8 cellular contexts compared by ENCODE assay signal in the genomic region with DNA sequence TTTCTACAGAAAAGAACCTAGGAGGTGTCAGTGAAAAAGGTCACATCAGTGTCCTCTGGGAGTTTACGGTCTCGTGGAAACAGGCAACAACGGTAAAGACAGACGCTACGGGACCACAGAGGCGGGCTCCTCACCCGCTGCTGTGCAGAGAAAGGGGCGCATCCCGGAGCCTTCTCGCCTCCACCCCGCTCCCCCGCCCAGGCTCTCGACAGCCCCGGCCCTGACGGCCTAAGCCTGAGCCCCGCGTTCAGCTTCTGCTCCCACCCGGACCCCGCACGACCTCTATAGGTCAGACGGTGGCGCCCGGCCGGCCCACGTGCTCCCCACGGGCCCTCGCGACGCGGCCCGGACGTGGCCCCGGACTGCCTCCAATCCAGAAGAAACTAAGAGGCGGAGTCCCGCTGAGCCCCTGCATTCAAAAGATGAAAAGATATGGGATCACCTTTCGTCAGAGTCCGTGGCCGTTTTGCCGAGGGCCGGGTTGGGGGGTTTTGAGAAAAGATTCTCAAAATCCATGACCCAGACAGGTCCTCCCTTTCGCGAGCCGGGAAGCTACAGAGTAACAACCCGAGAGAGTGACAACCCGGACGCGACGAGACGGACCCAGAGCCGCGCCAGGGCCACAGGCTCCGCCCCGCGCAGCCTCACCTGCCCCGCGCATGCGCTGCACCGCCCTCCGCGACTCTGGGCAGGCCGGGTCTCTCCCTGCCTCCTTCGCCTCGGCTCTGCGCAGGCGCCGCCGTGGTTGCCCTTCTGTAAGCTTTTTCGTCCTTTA. TPM values are rescaled to one million over a fixed set of nuclear protein-coding genes. Genes with fewer than 3 reads are reported as not detected.
DNase-seq lines count a peak whose midpoint lies in the region; ATAC-seq and TF ChIP-seq lines count a peak whose summit lies in the region.

A gene (minus strand): TSS at position 577 of the 775 bp plus-strand sequence. CDS start 61 bp downstream, at position 516.

- H3K4me3 ChIP-seq in DND-41 (ENCODE audit: low read depth in 1 of 2, low read length in 2 of 2) (peak within 1 kb of the TSS; percentile 60 to 78), KMS-11 (IDR thresholded peaks at IDR 0.05; ENCODE audit: insufficient read depth, low read depth, low read length) (peak within 1 kb of the TSS; percentile 37), Panc1 (ENCODE audit: low read depth in 2 of 2, low read length in 2 of 2) (peak within 1 kb of the TSS; percentile 76 to 80), muscle layer of colon (ENCODE audit: low read depth in 1 of 2, low read length in 2 of 2) (peak within 1 kb of the TSS; percentile 67 to 90)

- H3K27me3 ChIP-seq in DND-41 (ENCODE audit: insufficient read depth, low read length, poor library complexity): no peaks in the 10 kb centered on the region
- H3K27me3 ChIP-seq in KMS-11 (ENCODE audit: insufficient read depth, low read depth): no peaks in the 10 kb centered on the region
- no peaks in the 10 kb centered on the region for H3K27me3 ChIP-seq in Panc1 (ENCODE audit: control insufficient read depth, insufficient read depth, low read length)
- no peaks in the 10 kb centered on the region for H3K27me3 ChIP-seq in muscle layer of colon (ENCODE audit: control insufficient read depth in 1 of 2, insufficient read depth in 2 of 2, low read length in 2 of 2)

- CTCF ChIA-PET in Panc1 (lab: Charles Lee): interaction anchor here (0.6 kb wide), 1 partner anchor 179 kb away, joined by 5 read pairs; a partner anchor contains a TSS

- H3K9me3 ChIP-seq in DND-41 (ENCODE audit: insufficient read depth, low read length, severe bottlenecking): no peaks in the 10 kb centered on the region
- no peaks in the 10 kb centered on the region for H3K9me3 ChIP-seq in Panc1 (ENCODE audit: control insufficient read depth, insufficient read depth, low read depth, low read length)
- no peaks in the 10 kb centered on the region for H3K9me3 ChIP-seq in muscle layer of colon (ENCODE audit: low read length)

- H3K4me3 Mint-ChIP-seq in activated T-cell treated with anti-CD3 and anti-CD28 coated beads, Interleukin-2, amount 50 U/mL, for 4 hours: peak within 1 kb of the TSS; percentile 83

- H2AFZ ChIP-seq in DND-41 (ENCODE audit: low read depth, low read length) (peak within 1 kb of the TSS; percentile 84), KMS-11 (ENCODE audit: low read depth) (peak within 1 kb of the TSS; percentile 60)

- in situ Hi-C loops in Panc1 (cut with HindIII; ENCODE audit: low pct_unique_long_range_greater_than_20kb, low sequenced_read_pairs): no loop called here

- peak within 1 kb of the TSS; percentile 76 for H3K27ac ChIP-seq in DND-41 (ENCODE audit: low read length)
- H3K27ac ChIP-seq in KMS-11: peak within 1 kb of the TSS; percentile 77
- H3K27ac ChIP-seq in Panc1 (ENCODE audit: low read length): peak within 1 kb of the TSS; percentile 92
- peak within 1 kb of the TSS; percentile 83 for H3K27ac ChIP-seq in muscle layer of colon (ENCODE audit: low read depth, low read length)

- BruUV-seq in Panc1 (replicated peaks; lab: Mats Ljungman, UMichigan): no TSS peak

- H3K4me1 ChIP-seq in DND-41 (ENCODE audit: insufficient read depth, low read length) (peaks cover 41% of the 10 kb centered on the region), KMS-11 (ENCODE audit: low read depth, poor library complexity, severe bottlenecking) (peaks cover 11% of the 10 kb centered on the region), Panc1 (ENCODE audit: control insufficient read depth, insufficient read depth, low read length) (peaks cover 14% of the 10 kb centered on the region), muscle layer of colon (ENCODE audit: insufficient read depth, low read length) (peaks cover 7% of the 10 kb centered on the region)

- ATAC-seq in DND-41 (ENCODE audit: insufficient read depth, low read depth): peak; percentile 95
- peak; percentile 86 for ATAC-seq in GM21737 (IDR thresholded peaks at IDR 0.05; ENCODE audit: unreplicated experiment)
- peak; percentile 99 for ATAC-seq in Panc1
- ATAC-seq in activated T-cell treated with anti-CD3 and anti-CD28 coated beads, Interleukin-2, amount 50 U/mL, for 4 hours: peak; percentile 93
- ATAC-seq in esophagus mucosa: peak; percentile 98

- DNase-seq in DND-41 (peak; percentile 94), Panc1 (ENCODE audit: low read depth, low spot score) (peak; percentile 64)
- DNase-seq in activated T-cell treated with anti-CD3 and anti-CD28 coated beads, Interleukin-2, amount 50 U/mL, for 4 hours: peak; percentile 95
- DNase-seq in stimulated activated CD8-positive, alpha-beta memory T cell treated with anti-CD3 and anti-CD28 coated beads, Interleukin-7, amount 100 ng/mL, for 24 hours (ENCODE audit: low read depth): peak; percentile 91

- POLR2A ChIA-PET in Panc1 (lab: Charles Lee): no interaction called here

- intact Hi-C loops in Panc1 (cut with micrococcal nuclease; ENCODE audit: unreplicated experiment): loop anchor here (10.0 kb wide), 1 partner anchor 130 kb away; no protein-coding TSS in a partner anchor

- H3K36me3 ChIP-seq in DND-41 (ENCODE audit: insufficient read depth, low read length) (peaks cover 12% of the 10 kb centered on the region; the same call in 1 of the 2 replicates), KMS-11 (ENCODE audit: insufficient read depth) (no peaks in the 10 kb centered on the region), Panc1 (ENCODE audit: control insufficient read depth, insufficient read depth, low read length) (no peaks in the 10 kb centered on the region; the same call in 1 of the 2 replicates), muscle layer of colon (ENCODE audit: insufficient read depth, low read length) (no peaks in the 10 kb centered on the region)

- peaks cover 42% of the 10 kb centered on the region for H3K79me2 ChIP-seq in DND-41 (ENCODE audit: insufficient read depth, low read length)
- peaks cover 35% of the 10 kb centered on the region for H3K79me2 ChIP-seq in KMS-11 (ENCODE audit: insufficient read depth, low read depth)

- H4K20me1 ChIP-seq in DND-41 (ENCODE audit: insufficient read depth, low read length) (no peaks in the 10 kb centered on the region), KMS-11 (ENCODE audit: insufficient read depth) (no peaks in the 10 kb centered on the region)

- TF ChIP-seq CTCF in DND-41 (IDR thresholded peaks at IDR 0.05; ENCODE audit: borderline replicate concordance, extremely low read depth, low read length, poor library complexity, severe bottlenecking) (peak; percentile 16), KMS-11 (conservative IDR thresholded peaks at IDR 0.05; ENCODE audit: low read depth, low read length) (no peak), Panc1 (IDR thresholded peaks at IDR 0.05) (no peak)

- H3K4me2 ChIP-seq in DND-41 (ENCODE audit: insufficient read depth, low read length) (peak within 1 kb of the TSS; percentile 83), KMS-11 (peak within 1 kb of the TSS; percentile 96)

- H3K9me3 Mint-ChIP-seq in activated T-cell treated with anti-CD3 and anti-CD28 coated beads, Interleukin-2, amount 50 U/mL, for 4 hours: no peaks in the 10 kb centered on the region

- H3K4me1 Mint-ChIP-seq in activated T-cell treated with anti-CD3 and anti-CD28 coated beads, Interleukin-2, amount 50 U/mL, for 4 hours (ENCODE audit: low read depth): peaks cover 10% of the 10 kb centered on the region

- no peaks in the 10 kb centered on the region for H3K27me3 Mint-ChIP-seq in activated T-cell treated with anti-CD3 and anti-CD28 coated beads, Interleukin-2, amount 50 U/mL, for 4 hours (ENCODE audit: low read depth)

- H3K36me3 Mint-ChIP-seq in activated T-cell treated with anti-CD3 and anti-CD28 coated beads, Interleukin-2, amount 50 U/mL, for 4 hours (ENCODE audit: insufficient read depth): peaks cover 4% of the 10 kb centered on the region

- H3K9ac ChIP-seq in DND-41 (ENCODE audit: low read depth, low read length): peak within 1 kb of the TSS; percentile 77
- peak within 1 kb of the TSS; percentile 89 for H3K9ac ChIP-seq in KMS-11
- H3K9ac ChIP-seq in muscle layer of colon (ENCODE audit: low read length): peak within 1 kb of the TSS; percentile 62

RNA-seq across cellular contexts. Expression of the gene that starts here (rescaled TPM):
- total RNA-seq in Panc1 (2021; ENCODE audit: unreplicated experiment) (4.4 TPM), esophagus mucosa (9.4 TPM)
- polyA plus RNA-seq in Panc1 (2012; ENCODE audit: insufficient read length): 4.9 TPM
- total RNA-seq in activated T-cell treated with anti-CD3 and anti-CD28 coated beads, Interleukin-2, amount 50 U/mL, for 4 hours: 10 to 100 TPM; 29.7 to 32.0 (median 31.2) TPM

Comparison
In these comparisons a context has a peak if more than half of its experiments do, and no peak if none do; other contexts are left out.
1. Peak in every context shown above with its lines: DNase-seq, ATAC-seq, H3K4me3 ChIP-seq and H3K27ac ChIP-seq.